29 cellular contexts compared by ENCODE assay signal in genomic region chr17:79738643-79739042, GRCh38. TPM values are rescaled to one million over a fixed set of nuclear protein-coding genes. Genes with fewer than 3 reads are reported as not detected.
"Had no signal": no experiment of that assay in that cellular context is flagged by ENCODE, and none has a peak within 500 bp of the region (broad histone marks: within the 10 kb centered on the region; RNA-seq: fewer than 3 reads in every experiment).

No MANE protein-coding gene starts in this region.

- ATAC-seq: gastroesophageal sphincter; naive thymus-derived CD4-positive, alpha-beta T cell; psoas muscle; sciatic nerve; stimulated activated memory B cell treated with anti-CD40 and anti-IgM and Interleukin-4, amounts not matched to agents 10 μg/mL and 1 μg/mL and 100 μg/mL, for 72 hours had no signal

- H2AFZ ChIP-seq: parathyroid adenoma had no signal

- H3K4me1 ChIP-seq: parathyroid adenoma, psoas muscle had no signal

- DNase-seq: effector memory CD4-positive, alpha-beta T cell; foreskin fibroblast; hypothalamus; kidney glomerular epithelial cell; naive thymus-derived CD4-positive, alpha-beta T cell; nucleus accumbens; psoas muscle; retina; spleen; stimulated activated CD4-positive, alpha-beta T cell treated with anti-CD3 and anti-CD28 coated beads, Interleukin-15, amount 100 ng/mL, for 24 hours; stimulated activated CD4-positive, alpha-beta T cell treated with anti-CD3 and anti-CD28 coated beads, Interleukin-1b, Interleukin-23, amount 100 ng/mL, for 48 hours; stimulated activated CD4-positive, alpha-beta T cell treated with anti-CD3 and anti-CD28 coated beads, Interleukin-4, amount 100 ng/mL, for 24 hours; stomach; substantia nigra; transverse colon had no signal

- H3K27ac ChIP-seq: epithelial cell of prostate, esophagus muscularis mucosa, gastroesophageal sphincter, parathyroid adenoma, psoas muscle, spleen, stomach, thoracic aorta, transverse colon had no signal

- H3K9me3 ChIP-seq: esophagus muscularis mucosa, gastroesophageal sphincter, psoas muscle, spleen, stomach, thoracic aorta, transverse colon had no signal

- H3K9me3 Mint-ChIP-seq: central memory CD8-positive, alpha-beta T cell; naive thymus-derived CD4-positive, alpha-beta T cell; neural crest cell; stimulated activated memory B cell treated with anti-CD40 and anti-IgM and Interleukin-4, amounts not matched to agents 10 μg/mL and 1 μg/mL and 100 μg/mL, for 72 hours had no signal

- H3K9ac ChIP-seq: parathyroid adenoma had no signal

- H3K4me1 Mint-ChIP-seq: central memory CD8-positive, alpha-beta T cell had no signal

- H3K27ac Mint-ChIP-seq: naive thymus-derived CD4-positive, alpha-beta T cell; stimulated activated memory B cell treated with anti-CD40 and anti-IgM and Interleukin-4, amounts not matched to agents 10 μg/mL and 1 μg/mL and 100 μg/mL, for 72 hours had no signal

- H3K36me3 ChIP-seq: esophagus muscularis mucosa, gastroesophageal sphincter, spleen, stomach, thoracic aorta, transverse colon had no signal

- H3K4me3 Mint-ChIP-seq: central memory CD8-positive, alpha-beta T cell; naive thymus-derived CD4-positive, alpha-beta T cell; stimulated activated memory B cell treated with anti-CD40 and anti-IgM and Interleukin-4, amounts not matched to agents 10 μg/mL and 1 μg/mL and 100 μg/mL, for 72 hours had no signal

- H3K36me3 Mint-ChIP-seq: naive thymus-derived CD4-positive, alpha-beta T cell had no signal

- H3K4me3 ChIP-seq: esophagus muscularis mucosa, gastroesophageal sphincter, psoas muscle, spleen, stomach, thoracic aorta, transverse colon had no signal

RNA-seq across cellular contexts. Expression of gene ENPP7, which starts 7.9 kb away (rescaled TPM):
- total RNA-seq: esophagus muscularis mucosa; lower leg skin; mammary epithelial cell; mononuclear cell; naive thymus-derived CD4-positive, alpha-beta T cell; neural crest cell; psoas muscle; sciatic nerve; skeletal muscle tissue; thoracic aorta; urinary bladder had no signal
- polyA plus RNA-seq: mammary epithelial cell, stomach, urinary bladder had no signal
